In the genomic region with DNA sequence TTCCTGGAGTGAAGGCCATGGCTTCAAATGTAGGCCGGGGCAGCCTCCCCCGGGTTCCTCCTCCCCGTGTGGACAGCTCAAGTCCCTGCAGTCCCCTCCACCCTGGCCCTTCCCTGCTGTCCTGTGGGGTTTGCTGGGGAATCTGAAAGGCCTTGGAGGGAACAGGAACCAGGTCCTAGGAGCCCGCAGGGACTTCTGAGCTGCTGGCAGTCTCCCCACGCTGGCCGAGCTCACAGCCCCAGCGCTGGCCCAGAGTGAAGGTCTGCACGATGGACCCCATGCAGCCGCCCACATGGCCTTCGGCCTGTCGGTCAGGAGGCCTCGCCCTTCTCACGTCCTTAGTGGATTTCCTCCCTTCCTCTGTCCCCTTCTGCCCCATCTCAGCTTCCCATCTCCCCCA, we compare ENCODE assay signal across 14 cellular contexts. TPM values are rescaled to one million over a fixed set of nuclear protein-coding genes. Genes with fewer than 3 reads are reported as not detected.
A peak's percentile ranks its signal among the peaks of the same experiment; 100 is the strongest.
DNase-seq lines count a peak whose midpoint lies in the region; ATAC-seq, FAIRE-seq and TF ChIP-seq lines count a peak whose summit lies in the region.
"Had no signal": no experiment of that assay in that cellular context is flagged by ENCODE, and none has a peak within 500 bp of the region (broad histone marks: within the 10 kb centered on the region; RNA-seq: fewer than 3 reads in every experiment).

No MANE protein-coding gene starts in this region.

- H3K9me3 ChIP-seq in K562 (replicated peaks; ENCODE audit: control insufficient read depth, insufficient read depth, low read depth, low read length) (no peaks in the 10 kb centered on the region), kidney (ENCODE audit: control insufficient read depth in 1 of 2, low read length in 2 of 2) (no peaks in the 10 kb centered on the region), psoas muscle (no peaks in the 10 kb centered on the region)
- no peaks in the 10 kb centered on the region for H3K9me3 ChIP-seq in effector memory CD4-positive, alpha-beta T cell (ENCODE audit: control insufficient read depth, low read length)
- H3K9me3 ChIP-seq: right lobe of liver had no signal

- H3K36me3 ChIP-seq in GM23338 (ENCODE audit: insufficient read depth) (no peaks in the 10 kb centered on the region), K562 (ENCODE audit: control insufficient read depth, insufficient read depth, low read length) (no peaks in the 10 kb centered on the region), kidney (ENCODE audit: control insufficient read depth in 1 of 2, insufficient read depth in 2 of 2, low read length in 2 of 2) (no peaks in the 10 kb centered on the region), psoas muscle (ENCODE audit: insufficient read depth in 1 of 2, low read depth in 1 of 2) (no peaks in the 10 kb centered on the region)
- H3K36me3 ChIP-seq in effector memory CD4-positive, alpha-beta T cell (ENCODE audit: control insufficient read depth, insufficient read depth, low read length) = no peaks in the 10 kb centered on the region
- H3K36me3 ChIP-seq: right lobe of liver had no signal

- H2AFZ ChIP-seq in GM23338 (no peak overlapping the region), K562 (ENCODE audit: low read depth, low read length) (peak overlapping the region; percentile 75; the same call in 1 of the 2 replicates)

- H3K4me3 ChIP-seq in GM23338 (no peak overlapping the region), K562 (no peak overlapping the region), kidney (ENCODE audit: low read length in 2 of 2) (no peak overlapping the region), psoas muscle (no peak overlapping the region)
- H3K4me3 ChIP-seq in effector memory CD4-positive, alpha-beta T cell (ENCODE audit: insufficient read depth, low read depth, low read length, poor library complexity, severe bottlenecking) = no peak overlapping the region
- H3K4me3 ChIP-seq: right lobe of liver had no signal

- H3K27ac Mint-ChIP-seq in GM23338 = peak overlapping the region; percentile 94
- H3K27ac Mint-ChIP-seq in activated CD4-positive, alpha-beta T cell treated with anti-CD3 and anti-CD28 coated beads, Interleukin-2, amount 10 ng/mL, durations not matched to agents 7 days and 5 days = no peak overlapping the region
- H3K27ac Mint-ChIP-seq: activated naive CD4-positive, alpha-beta T cell treated with anti-CD3 and anti-CD28 coated beads for 36 hours had no signal

- CTCF ChIA-PET in K562 (lab: Yijun Ruan, JAX; ENCODE audit: low intra/inter-chr PET ratio) = no interaction called here
- CTCF ChIA-PET in activated CD4-positive, alpha-beta T cell treated with anti-CD3 and anti-CD28 coated beads, Interleukin-2, amount 10 ng/mL, durations not matched to agents 7 days and 5 days (lab: Charles Lee) = no interaction called here

- H3K27me3 Mint-ChIP-seq in GM23338 (ENCODE audit: insufficient read depth, low read depth, poor library complexity) = peaks cover 20% of the 10 kb centered on the region
- no peaks in the 10 kb centered on the region for H3K27me3 Mint-ChIP-seq in activated CD4-positive, alpha-beta T cell treated with anti-CD3 and anti-CD28 coated beads, Interleukin-2, amount 10 ng/mL, durations not matched to agents 7 days and 5 days

- intact Hi-C loops in K562 (cut with micrococcal nuclease) (no loop called here), kidney (cut with DNase I) (no loop called here), psoas muscle (cut with DNase I) (loop anchor here in 1 of 2 donors (5.0 kb wide), 1 partner anchor 36 kb away; no protein-coding TSS in a partner anchor)

- no peaks in the 10 kb centered on the region for H3K27me3 ChIP-seq in GM23338 (ENCODE audit: insufficient read depth)
- H3K27me3 ChIP-seq in K562 (ENCODE audit: control insufficient read depth in 2 of 2, insufficient read depth in 2 of 2, low read length in 2 of 2) = no peaks in the 10 kb centered on the region
- no peaks in the 10 kb centered on the region for H3K27me3 ChIP-seq in psoas muscle (ENCODE audit: insufficient read depth in 3 of 3, low read length in 2 of 3)
- no peaks in the 10 kb centered on the region for H3K27me3 ChIP-seq in effector memory CD4-positive, alpha-beta T cell (replicated peaks; ENCODE audit: control insufficient read depth, insufficient read depth, low read length, poor library complexity, severe bottlenecking)
- H3K27me3 ChIP-seq: right lobe of liver had no signal

- peak overlapping the region in 1 of 2 experiments; percentile 82; a peak in 2 of 4 replicates for H3K9ac ChIP-seq in K562 (ENCODE audit: insufficient read depth in 1 of 2, low read depth in 2 of 2, low read length in 2 of 2)
- no peak overlapping the region for H3K9ac ChIP-seq in kidney (ENCODE audit: low read length in 2 of 2)

- no TSS peak for BruUV-seq in K562 (replicated peaks; lab: Mats Ljungman, UMichigan)

- no peaks in the 10 kb centered on the region; the same call in 2 of the 3 replicates for H3K36me3 Mint-ChIP-seq in GM23338 (ENCODE audit: low read depth)
- H3K36me3 Mint-ChIP-seq in activated CD4-positive, alpha-beta T cell treated with anti-CD3 and anti-CD28 coated beads, Interleukin-2, amount 10 ng/mL, durations not matched to agents 7 days and 5 days (ENCODE audit: low read depth) = no peaks in the 10 kb centered on the region

- peaks cover 55% of the 10 kb centered on the region for H3K4me1 Mint-ChIP-seq in GM23338
- no peaks in the 10 kb centered on the region for H3K4me1 Mint-ChIP-seq in activated CD4-positive, alpha-beta T cell treated with anti-CD3 and anti-CD28 coated beads, Interleukin-2, amount 10 ng/mL, durations not matched to agents 7 days and 5 days

- DNase-seq in GM23338 (ENCODE audit: low spot score) (no peak), K562 (ENCODE audit: extremely low read depth in 1 of 4, low spot score in 3 of 4) (no peak), kidney (peak; percentile 60), psoas muscle (peak in 1 of 2 donors; percentile 43), GM03348 (ENCODE audit: low spot score) (no peak)
- no peak for DNase-seq in effector memory CD4-positive, alpha-beta T cell
- no peak for DNase-seq in activated CD4-positive, CD25-positive, alpha-beta regulatory T cell treated with anti-CD3 and anti-CD28 coated beads, Interleukin-2, amount 50 U/mL, for 72 hours
- DNase-seq in activated CD4-positive, alpha-beta T cell treated with anti-CD3 and anti-CD28 coated beads, Interleukin-2, amount 10 ng/mL, durations not matched to agents 7 days and 5 days = no peak
- DNase-seq: activated CD4-positive, alpha-beta T cell treated with anti-CD3 and anti-CD28 coated beads for 48 hours; activated naive CD4-positive, alpha-beta T cell treated with anti-CD3 and anti-CD28 coated beads for 36 hours; NCI-H2029; NCI-H524; right lobe of liver; stimulated activated CD4-positive, alpha-beta T cell treated with anti-CD3 and anti-CD28 coated beads, Interleukin-2, amount 100 ng/mL, for 24 hours had no signal

- H4K20me1 ChIP-seq in GM23338 (replicated peaks; ENCODE audit: insufficient read depth) (no peaks in the 10 kb centered on the region), K562 (replicated peaks; ENCODE audit: control insufficient read depth, insufficient read depth, low read length) (no peaks in the 10 kb centered on the region)

- TF ChIP-seq EP300 in K562 (IDR thresholded peaks at IDR 0.05; ENCODE audit: low read length) = no peak

- H3K27ac ChIP-seq in GM23338 (ENCODE audit: low read depth) = peak overlapping the region; percentile 70
- no peak overlapping the region for H3K27ac ChIP-seq in K562 (ENCODE audit: extremely low read depth, low read depth, low read length)
- H3K27ac ChIP-seq in kidney (ENCODE audit: low read depth in 2 of 2, low read length in 2 of 2) = no peak overlapping the region
- H3K27ac ChIP-seq in psoas muscle = peak overlapping the region; percentile 23
- H3K27ac ChIP-seq in effector memory CD4-positive, alpha-beta T cell (ENCODE audit: insufficient read depth, low read length, poor library complexity, severe bottlenecking) = no peak overlapping the region
- H3K27ac ChIP-seq: right lobe of liver had no signal

- peaks cover 24% of the 10 kb centered on the region; the same call in 1 of the 2 replicates for H3F3A ChIP-seq in GM23338 (replicated peaks; ENCODE audit: low read depth)

- no peak for TF ChIP-seq CTCF in GM23338 (conservative IDR thresholded peaks at IDR 0.05; ENCODE audit: low read depth in 2 of 2)
- no peak for TF ChIP-seq CTCF in K562 (IDR thresholded peaks at IDR 0.05 in 2 of 3, conservative IDR thresholded peaks at IDR 0.05 in 1 of 3; ENCODE audit: insufficient read depth in 2 of 3, low read depth in 1 of 3, low read length in 3 of 3)
- TF ChIP-seq CTCF in kidney (IDR thresholded peaks at IDR 0.05; ENCODE audit: borderline replicate concordance, extremely low read depth, insufficient read depth) = no peak
- no peak for TF ChIP-seq CTCF in psoas muscle (IDR thresholded peaks at IDR 0.05)

- H3K4me1 ChIP-seq in GM23338 (ENCODE audit: insufficient read depth) = peaks cover 30% of the 10 kb centered on the region
- H3K4me1 ChIP-seq in K562 (replicated peaks in 1 of 2; ENCODE audit: control insufficient read depth in 2 of 2, insufficient read depth in 2 of 2, low read length in 2 of 2) = peaks cover 14 to 68% of the 10 kb centered on the region in 2 experiments; a peak in 4 of 5 replicates
- H3K4me1 ChIP-seq in kidney (ENCODE audit: control insufficient read depth in 1 of 2, insufficient read depth in 1 of 2, low read depth in 1 of 2, low read length in 2 of 2) = peaks cover 3 to 24% of the 10 kb centered on the region in 2 donors
- peaks cover 7% of the 10 kb centered on the region for H3K4me1 ChIP-seq in psoas muscle
- H3K4me1 ChIP-seq in effector memory CD4-positive, alpha-beta T cell (ENCODE audit: control insufficient read depth, insufficient read depth, low read length, poor library complexity, severe bottlenecking) = no peaks in the 10 kb centered on the region

- 50% methylated on average over 7 of the region's 13 CpGs for WGBS in K562 (ENCODE audit: insufficient coverage, low coverage, missing lambda C conversion rate)
- 64 to 79% (median 78%) methylated on average over 13 of the region's 13 CpGs for WGBS in psoas muscle, 3 donors

- no peak for TF ChIP-seq POLR2A in K562 (conservative IDR thresholded peaks at IDR 0.05)

- ATAC-seq in GM23338 (no peak; the same call in 2 of the 3 replicates), K562 (peak; percentile 27; the same call in 2 of the 3 replicates), psoas muscle (no peak)
- ATAC-seq: right lobe of liver had no signal

- FAIRE-seq in K562 (lab: Jason Lieb, UNC) = peak; percentile 71
- FAIRE-seq in kidney (lab: Jason Lieb, UNC) = no peak

- peak overlapping the region; percentile 70 for H3K4me2 ChIP-seq in GM23338
- H3K4me2 ChIP-seq in K562 (ENCODE audit: insufficient read depth, low read length) = no peak overlapping the region

- TF ChIP-seq RAD21 in K562 (CRISPR knock-in tag; conservative IDR thresholded peaks at IDR 0.05 in 1 of 2, IDR thresholded peaks at IDR 0.05 in 1 of 2) = no peak

- in situ Hi-C loops in K562 (cut with MboI) = no loop called here

- no peaks in the 10 kb centered on the region for H3K79me2 ChIP-seq in GM23338 (replicated peaks; ENCODE audit: insufficient read depth)
- no peaks in the 10 kb centered on the region for H3K79me2 ChIP-seq in K562 (ENCODE audit: control insufficient read depth, insufficient read depth, low read length)

- no peaks in the 10 kb centered on the region for H3K9me3 Mint-ChIP-seq in GM23338
- H3K9me3 Mint-ChIP-seq in activated CD4-positive, alpha-beta T cell treated with anti-CD3 and anti-CD28 coated beads, Interleukin-2, amount 10 ng/mL, durations not matched to agents 7 days and 5 days = no peaks in the 10 kb centered on the region
- H3K9me3 Mint-ChIP-seq: activated naive CD4-positive, alpha-beta T cell treated with anti-CD3 and anti-CD28 coated beads for 36 hours had no signal

- H3K9me2 ChIP-seq in GM23338 (ENCODE audit: insufficient read depth) = no peaks in the 10 kb centered on the region

- H3K9me1 ChIP-seq in K562 (ENCODE audit: control insufficient read depth, insufficient read depth, low read length) = no peaks in the 10 kb centered on the region

- H3K4me3 Mint-ChIP-seq in GM23338 = peak overlapping the region; percentile 45; the same call in 1 of the 3 replicates
- no peak overlapping the region for H3K4me3 Mint-ChIP-seq in activated CD4-positive, alpha-beta T cell treated with anti-CD3 and anti-CD28 coated beads, Interleukin-2, amount 10 ng/mL, durations not matched to agents 7 days and 5 days
- H3K4me3 Mint-ChIP-seq: activated naive CD4-positive, alpha-beta T cell treated with anti-CD3 and anti-CD28 coated beads for 36 hours had no signal

- POLR2A ChIA-PET in K562 (lab: Yijun Ruan, JAX) = interaction anchor here (1.0 to 3.1 kb wide), 2 partner anchors 8 to 23 kb away, joined by 3 to 15 read pairs; no protein-coding TSS in a partner anchor
- POLR2A ChIA-PET in activated CD4-positive, alpha-beta T cell treated with anti-CD3 and anti-CD28 coated beads, Interleukin-2, amount 10 ng/mL, durations not matched to agents 7 days and 5 days (lab: Charles Lee) = no interaction called here

RNA-seq across cellular contexts. Expression of a gene that starts 25.7 kb away (rescaled TPM):
- 78.7 and 97.2 TPM in 2 replicates for total RNA-seq in GM23338 (2014; rRNA removed; shearing (Covaris generic))
- polyA plus RNA-seq in GM23338 (2016; fragmentation: Nextera tagmentation; extraction: Ambion mirVana) (9.9 and 10.3 TPM in 2 replicates), K562 (2011; rRNA removed) (1.2 and 2.2 TPM in 2 replicates), K562 (2014; fragmentation: Illumina TruSeq; extraction: Trizol) (2.6 and 6.3 TPM in 2 replicates), K562 (2014; fragmentation: Nextera tagmentation; extraction: Ambion mirVana) (under 1 TPM; 0.03 to 0.04 TPM), K562 (2014; rRNA removed) (8.2 and 8.6 TPM in 2 replicates), kidney (ENCODE audit: insufficient read depth, low read depth, low replicate concordance) (6.5 TPM), psoas muscle (1 to 10 TPM; 1.8 to 3.8 (median 2.9) TPM)
- total RNA-seq in K562 (2011; cell fraction: chromatin; rRNA removed; ENCODE audit: low replicate concordance) = 19.9 and 65.7 TPM in 2 replicates
- total RNA-seq in K562 (2011; cell fraction: nucleolus; rRNA removed) = 52.4 and 65.7 TPM in 2 replicates
- 25.2 and 35.0 TPM in 2 replicates for total RNA-seq in K562 (2011; cell fraction: nucleoplasm; rRNA removed)
- total RNA-seq in K562 (2014; rRNA removed) (7.1 and 12.0 TPM in 2 replicates), K562 (2014; rRNA removed; fragmentation: Illumina TruSeq; extraction: Trizol) (0.69 and 0.73 TPM in 2 replicates), K562 (2015; rRNA removed; fragmentation: Illumina TruSeq; extraction: Trizol) (2.3 and 2.8 TPM in 2 replicates), K562 (2021) (26.7 and 31.4 TPM in 2 replicates), kidney (77.2 TPM), psoas muscle (10 to 100 TPM in 3 of 4 donors, 1 to 10 TPM in 1; 8.7 to 15.4 (median 12.3) TPM)
- polyA plus RNA-seq in K562 (2011; cell fraction: cytosol; rRNA removed) = 2.9 and 4.9 TPM in 2 replicates
- polyA plus RNA-seq in K562 (2011; cell fraction: nucleus; rRNA removed) = 13.3 and 22.9 TPM in 2 replicates
- polyA plus RNA-seq in K562 (2012) = 10.2 and 14.1 TPM in 2 replicates
- 2.0 and 2.8 TPM in 2 replicates for polyA minus RNA-seq in K562 (2011; rRNA and poly(A)+ RNA removed)
- 35.0 and 45.4 TPM in 2 replicates for polyA minus RNA-seq in K562 (2011; cell fraction: cytosol; rRNA and poly(A)+ RNA removed)
- polyA minus RNA-seq in K562 (2011; cell fraction: nucleus; rRNA and poly(A)+ RNA removed) = 15.9 and 18.9 TPM in 2 replicates
- 10 to 100 TPM; 73.6 to 74.4 TPM for total RNA-seq in activated CD4-positive, alpha-beta T cell treated with anti-CD3 and anti-CD28 coated beads, Interleukin-2, amount 10 ng/mL, durations not matched to agents 7 days and 5 days

Comparison
In these comparisons a context has a peak if more than half of its experiments do, and no peak if none do; other contexts are left out.
1. H3K27ac ChIP-seq: peak in GM23338 (single experiment) and psoas muscle (single experiment); none in K562 (single experiment), kidney (0 of 2) and effector memory CD4-positive, alpha-beta T cell (single experiment).